Comparison of ENCODE assay signal across 1 cellular context in the genomic region with DNA sequence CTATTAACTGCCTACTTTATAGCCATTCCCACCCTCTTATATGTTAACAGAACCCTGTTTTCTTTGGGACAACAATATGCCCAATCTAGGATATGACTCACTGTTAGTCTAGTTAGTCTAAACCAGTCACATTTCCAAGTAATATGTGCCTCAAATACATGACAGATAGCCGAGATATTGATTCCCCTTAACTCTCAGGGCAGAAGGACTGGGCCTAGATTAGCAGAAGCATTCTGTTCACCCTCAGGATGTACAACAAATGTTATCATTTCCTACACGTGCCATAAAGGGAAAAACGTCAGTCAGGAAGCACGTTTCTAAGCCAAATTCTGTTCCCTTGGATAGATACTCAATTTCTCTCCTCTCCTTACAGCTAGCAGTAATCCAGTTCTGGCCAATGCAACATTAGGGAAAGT.
TF ChIP-seq lines count a peak whose summit lies in the region.

No MANE protein-coding gene starts in this region.

TF ChIP-seq in K562, 482 proteins besides CTCF, POLR2A, EP300 and RAD21 (continued from another document and continues in another):
- TF ChIP-seq, protein P1, sequence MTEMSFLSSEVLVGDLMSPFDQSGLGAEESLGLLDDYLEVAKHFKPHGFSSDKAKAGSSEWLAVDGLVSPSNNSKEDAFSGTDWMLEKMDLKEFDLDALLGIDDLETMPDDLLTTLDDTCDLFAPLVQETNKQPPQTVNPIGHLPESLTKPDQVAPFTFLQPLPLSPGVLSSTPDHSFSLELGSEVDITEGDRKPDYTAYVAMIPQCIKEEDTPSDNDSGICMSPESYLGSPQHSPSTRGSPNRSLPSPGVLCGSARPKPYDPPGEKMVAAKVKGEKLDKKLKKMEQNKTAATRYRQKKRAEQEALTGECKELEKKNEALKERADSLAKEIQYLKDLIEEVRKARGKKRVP (CRISPR knock-in tag; IDR thresholded peaks at IDR 0.05) = no peak
- TF ChIP-seq, protein P2, sequence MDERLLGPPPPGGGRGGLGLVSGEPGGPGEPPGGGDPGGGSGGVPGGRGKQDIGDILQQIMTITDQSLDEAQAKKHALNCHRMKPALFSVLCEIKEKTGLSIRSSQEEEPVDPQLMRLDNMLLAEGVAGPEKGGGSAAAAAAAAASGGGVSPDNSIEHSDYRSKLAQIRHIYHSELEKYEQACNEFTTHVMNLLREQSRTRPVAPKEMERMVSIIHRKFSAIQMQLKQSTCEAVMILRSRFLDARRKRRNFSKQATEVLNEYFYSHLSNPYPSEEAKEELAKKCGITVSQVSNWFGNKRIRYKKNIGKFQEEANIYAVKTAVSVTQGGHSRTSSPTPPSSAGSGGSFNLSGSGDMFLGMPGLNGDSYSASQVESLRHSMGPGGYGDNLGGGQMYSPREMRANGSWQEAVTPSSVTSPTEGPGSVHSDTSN (CRISPR knock-in tag; IDR thresholded peaks at IDR 0.05; ENCODE audit: low read depth) = no peak
- TF ChIP-seq, protein P2 (tag; conservative IDR thresholded peaks at IDR 0.05; ENCODE audit: low read depth) = no peak
- no peak for TF ChIP-seq SRSF7 (optimal IDR thresholded peaks at IDR 0.05; ENCODE audit: low read depth, low read length)
- no peak for TF ChIP-seq YY1 (IDR thresholded peaks at IDR 0.05; ENCODE audit: borderline replicate concordance in 1 of 3, control insufficient read depth in 1 of 3, extremely low read depth in 1 of 3, insufficient read depth in 3 of 3, insufficient read length in 1 of 3, insufficient replicate concordance in 2 of 3, low read depth in 1 of 3, low read length in 2 of 3)
- no peak for TF ChIP-seq ZNF79 (CRISPR knock-in tag; IDR thresholded peaks at IDR 0.05; ENCODE audit: low read depth)
- TF ChIP-seq RUNX1 (IDR thresholded peaks at IDR 0.05; ENCODE audit: low read depth) = no peak
- no peak for TF ChIP-seq SIX5 (IDR thresholded peaks at IDR 0.05; ENCODE audit: borderline replicate concordance in 1 of 2, insufficient read depth in 1 of 2, low read depth in 1 of 2, low read length in 2 of 2)
- TF ChIP-seq, protein P3, sequence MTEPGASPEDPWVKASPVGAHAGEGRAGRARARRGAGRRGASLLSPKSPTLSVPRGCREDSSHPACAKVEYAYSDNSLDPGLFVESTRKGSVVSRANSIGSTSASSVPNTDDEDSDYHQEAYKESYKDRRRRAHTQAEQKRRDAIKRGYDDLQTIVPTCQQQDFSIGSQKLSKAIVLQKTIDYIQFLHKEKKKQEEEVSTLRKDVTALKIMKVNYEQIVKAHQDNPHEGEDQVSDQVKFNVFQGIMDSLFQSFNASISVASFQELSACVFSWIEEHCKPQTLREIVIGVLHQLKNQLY (CRISPR knock-in tag; conservative IDR thresholded peaks at IDR 0.05) = no peak
- no peak for TF ChIP-seq ZNF444 (CRISPR knock-in tag; IDR thresholded peaks at IDR 0.05)
- TF ChIP-seq ZNF830 (CRISPR knock-in tag; IDR thresholded peaks at IDR 0.05) = no peak
- TF ChIP-seq, protein P4, sequence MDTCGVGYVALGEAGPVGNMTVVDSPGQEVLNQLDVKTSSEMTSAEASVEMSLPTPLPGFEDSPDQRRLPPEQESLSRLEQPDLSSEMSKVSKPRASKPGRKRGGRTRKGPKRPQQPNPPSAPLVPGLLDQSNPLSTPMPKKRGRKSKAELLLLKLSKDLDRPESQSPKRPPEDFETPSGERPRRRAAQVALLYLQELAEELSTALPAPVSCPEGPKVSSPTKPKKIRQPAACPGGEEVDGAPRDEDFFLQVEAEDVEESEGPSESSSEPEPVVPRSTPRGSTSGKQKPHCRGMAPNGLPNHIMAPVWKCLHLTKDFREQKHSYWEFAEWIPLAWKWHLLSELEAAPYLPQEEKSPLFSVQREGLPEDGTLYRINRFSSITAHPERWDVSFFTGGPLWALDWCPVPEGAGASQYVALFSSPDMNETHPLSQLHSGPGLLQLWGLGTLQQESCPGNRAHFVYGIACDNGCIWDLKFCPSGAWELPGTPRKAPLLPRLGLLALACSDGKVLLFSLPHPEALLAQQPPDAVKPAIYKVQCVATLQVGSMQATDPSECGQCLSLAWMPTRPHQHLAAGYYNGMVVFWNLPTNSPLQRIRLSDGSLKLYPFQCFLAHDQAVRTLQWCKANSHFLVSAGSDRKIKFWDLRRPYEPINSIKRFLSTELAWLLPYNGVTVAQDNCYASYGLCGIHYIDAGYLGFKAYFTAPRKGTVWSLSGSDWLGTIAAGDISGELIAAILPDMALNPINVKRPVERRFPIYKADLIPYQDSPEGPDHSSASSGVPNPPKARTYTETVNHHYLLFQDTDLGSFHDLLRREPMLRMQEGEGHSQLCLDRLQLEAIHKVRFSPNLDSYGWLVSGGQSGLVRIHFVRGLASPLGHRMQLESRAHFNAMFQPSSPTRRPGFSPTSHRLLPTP (IDR thresholded peaks at IDR 0.05; ENCODE audit: borderline replicate concordance, extremely low read depth, insufficient read length) = no peak
- TF ChIP-seq SRSF3 (IDR thresholded peaks at IDR 0.05; ENCODE audit: insufficient read depth, low read length) = no peak
- peak in 1 of 2 experiments; percentile 78; a peak in 1 of 4 replicates for TF ChIP-seq ARNT (IDR thresholded peaks at IDR 0.05)
- no peak for TF ChIP-seq POU5F1 (IDR thresholded peaks at IDR 0.05; ENCODE audit: borderline replicate concordance, low read depth, low read length, partially characterized antibody)
- TF ChIP-seq RBM15 (IDR thresholded peaks at IDR 0.05; ENCODE audit: insufficient read depth, low read length) = no peak
- TF ChIP-seq POLR2B (IDR thresholded peaks at IDR 0.05; ENCODE audit: low read depth, partially characterized antibody) = no peak
- TF ChIP-seq, protein P5, sequence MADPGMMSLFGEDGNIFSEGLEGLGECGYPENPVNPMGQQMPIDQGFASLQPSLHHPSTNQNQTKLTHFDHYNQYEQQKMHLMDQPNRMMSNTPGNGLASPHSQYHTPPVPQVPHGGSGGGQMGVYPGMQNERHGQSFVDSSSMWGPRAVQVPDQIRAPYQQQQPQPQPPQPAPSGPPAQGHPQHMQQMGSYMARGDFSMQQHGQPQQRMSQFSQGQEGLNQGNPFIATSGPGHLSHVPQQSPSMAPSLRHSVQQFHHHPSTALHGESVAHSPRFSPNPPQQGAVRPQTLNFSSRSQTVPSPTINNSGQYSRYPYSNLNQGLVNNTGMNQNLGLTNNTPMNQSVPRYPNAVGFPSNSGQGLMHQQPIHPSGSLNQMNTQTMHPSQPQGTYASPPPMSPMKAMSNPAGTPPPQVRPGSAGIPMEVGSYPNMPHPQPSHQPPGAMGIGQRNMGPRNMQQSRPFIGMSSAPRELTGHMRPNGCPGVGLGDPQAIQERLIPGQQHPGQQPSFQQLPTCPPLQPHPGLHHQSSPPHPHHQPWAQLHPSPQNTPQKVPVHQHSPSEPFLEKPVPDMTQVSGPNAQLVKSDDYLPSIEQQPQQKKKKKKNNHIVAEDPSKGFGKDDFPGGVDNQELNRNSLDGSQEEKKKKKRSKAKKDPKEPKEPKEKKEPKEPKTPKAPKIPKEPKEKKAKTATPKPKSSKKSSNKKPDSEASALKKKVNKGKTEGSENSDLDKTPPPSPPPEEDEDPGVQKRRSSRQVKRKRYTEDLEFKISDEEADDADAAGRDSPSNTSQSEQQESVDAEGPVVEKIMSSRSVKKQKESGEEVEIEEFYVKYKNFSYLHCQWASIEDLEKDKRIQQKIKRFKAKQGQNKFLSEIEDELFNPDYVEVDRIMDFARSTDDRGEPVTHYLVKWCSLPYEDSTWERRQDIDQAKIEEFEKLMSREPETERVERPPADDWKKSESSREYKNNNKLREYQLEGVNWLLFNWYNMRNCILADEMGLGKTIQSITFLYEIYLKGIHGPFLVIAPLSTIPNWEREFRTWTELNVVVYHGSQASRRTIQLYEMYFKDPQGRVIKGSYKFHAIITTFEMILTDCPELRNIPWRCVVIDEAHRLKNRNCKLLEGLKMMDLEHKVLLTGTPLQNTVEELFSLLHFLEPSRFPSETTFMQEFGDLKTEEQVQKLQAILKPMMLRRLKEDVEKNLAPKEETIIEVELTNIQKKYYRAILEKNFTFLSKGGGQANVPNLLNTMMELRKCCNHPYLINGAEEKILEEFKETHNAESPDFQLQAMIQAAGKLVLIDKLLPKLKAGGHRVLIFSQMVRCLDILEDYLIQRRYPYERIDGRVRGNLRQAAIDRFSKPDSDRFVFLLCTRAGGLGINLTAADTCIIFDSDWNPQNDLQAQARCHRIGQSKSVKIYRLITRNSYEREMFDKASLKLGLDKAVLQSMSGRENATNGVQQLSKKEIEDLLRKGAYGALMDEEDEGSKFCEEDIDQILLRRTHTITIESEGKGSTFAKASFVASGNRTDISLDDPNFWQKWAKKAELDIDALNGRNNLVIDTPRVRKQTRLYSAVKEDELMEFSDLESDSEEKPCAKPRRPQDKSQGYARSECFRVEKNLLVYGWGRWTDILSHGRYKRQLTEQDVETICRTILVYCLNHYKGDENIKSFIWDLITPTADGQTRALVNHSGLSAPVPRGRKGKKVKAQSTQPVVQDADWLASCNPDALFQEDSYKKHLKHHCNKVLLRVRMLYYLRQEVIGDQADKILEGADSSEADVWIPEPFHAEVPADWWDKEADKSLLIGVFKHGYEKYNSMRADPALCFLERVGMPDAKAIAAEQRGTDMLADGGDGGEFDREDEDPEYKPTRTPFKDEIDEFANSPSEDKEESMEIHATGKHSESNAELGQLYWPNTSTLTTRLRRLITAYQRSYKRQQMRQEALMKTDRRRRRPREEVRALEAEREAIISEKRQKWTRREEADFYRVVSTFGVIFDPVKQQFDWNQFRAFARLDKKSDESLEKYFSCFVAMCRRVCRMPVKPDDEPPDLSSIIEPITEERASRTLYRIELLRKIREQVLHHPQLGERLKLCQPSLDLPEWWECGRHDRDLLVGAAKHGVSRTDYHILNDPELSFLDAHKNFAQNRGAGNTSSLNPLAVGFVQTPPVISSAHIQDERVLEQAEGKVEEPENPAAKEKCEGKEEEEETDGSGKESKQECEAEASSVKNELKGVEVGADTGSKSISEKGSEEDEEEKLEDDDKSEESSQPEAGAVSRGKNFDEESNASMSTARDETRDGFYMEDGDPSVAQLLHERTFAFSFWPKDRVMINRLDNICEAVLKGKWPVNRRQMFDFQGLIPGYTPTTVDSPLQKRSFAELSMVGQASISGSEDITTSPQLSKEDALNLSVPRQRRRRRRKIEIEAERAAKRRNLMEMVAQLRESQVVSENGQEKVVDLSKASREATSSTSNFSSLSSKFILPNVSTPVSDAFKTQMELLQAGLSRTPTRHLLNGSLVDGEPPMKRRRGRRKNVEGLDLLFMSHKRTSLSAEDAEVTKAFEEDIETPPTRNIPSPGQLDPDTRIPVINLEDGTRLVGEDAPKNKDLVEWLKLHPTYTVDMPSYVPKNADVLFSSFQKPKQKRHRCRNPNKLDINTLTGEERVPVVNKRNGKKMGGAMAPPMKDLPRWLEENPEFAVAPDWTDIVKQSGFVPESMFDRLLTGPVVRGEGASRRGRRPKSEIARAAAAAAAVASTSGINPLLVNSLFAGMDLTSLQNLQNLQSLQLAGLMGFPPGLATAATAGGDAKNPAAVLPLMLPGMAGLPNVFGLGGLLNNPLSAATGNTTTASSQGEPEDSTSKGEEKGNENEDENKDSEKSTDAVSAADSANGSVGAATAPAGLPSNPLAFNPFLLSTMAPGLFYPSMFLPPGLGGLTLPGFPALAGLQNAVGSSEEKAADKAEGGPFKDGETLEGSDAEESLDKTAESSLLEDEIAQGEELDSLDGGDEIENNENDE (IDR thresholded peaks at IDR 0.05; ENCODE audit: low read depth, low read length) = no peak
- TF ChIP-seq L3MBTL2 (IDR thresholded peaks at IDR 0.05) = no peak
- TF ChIP-seq, protein P6, sequence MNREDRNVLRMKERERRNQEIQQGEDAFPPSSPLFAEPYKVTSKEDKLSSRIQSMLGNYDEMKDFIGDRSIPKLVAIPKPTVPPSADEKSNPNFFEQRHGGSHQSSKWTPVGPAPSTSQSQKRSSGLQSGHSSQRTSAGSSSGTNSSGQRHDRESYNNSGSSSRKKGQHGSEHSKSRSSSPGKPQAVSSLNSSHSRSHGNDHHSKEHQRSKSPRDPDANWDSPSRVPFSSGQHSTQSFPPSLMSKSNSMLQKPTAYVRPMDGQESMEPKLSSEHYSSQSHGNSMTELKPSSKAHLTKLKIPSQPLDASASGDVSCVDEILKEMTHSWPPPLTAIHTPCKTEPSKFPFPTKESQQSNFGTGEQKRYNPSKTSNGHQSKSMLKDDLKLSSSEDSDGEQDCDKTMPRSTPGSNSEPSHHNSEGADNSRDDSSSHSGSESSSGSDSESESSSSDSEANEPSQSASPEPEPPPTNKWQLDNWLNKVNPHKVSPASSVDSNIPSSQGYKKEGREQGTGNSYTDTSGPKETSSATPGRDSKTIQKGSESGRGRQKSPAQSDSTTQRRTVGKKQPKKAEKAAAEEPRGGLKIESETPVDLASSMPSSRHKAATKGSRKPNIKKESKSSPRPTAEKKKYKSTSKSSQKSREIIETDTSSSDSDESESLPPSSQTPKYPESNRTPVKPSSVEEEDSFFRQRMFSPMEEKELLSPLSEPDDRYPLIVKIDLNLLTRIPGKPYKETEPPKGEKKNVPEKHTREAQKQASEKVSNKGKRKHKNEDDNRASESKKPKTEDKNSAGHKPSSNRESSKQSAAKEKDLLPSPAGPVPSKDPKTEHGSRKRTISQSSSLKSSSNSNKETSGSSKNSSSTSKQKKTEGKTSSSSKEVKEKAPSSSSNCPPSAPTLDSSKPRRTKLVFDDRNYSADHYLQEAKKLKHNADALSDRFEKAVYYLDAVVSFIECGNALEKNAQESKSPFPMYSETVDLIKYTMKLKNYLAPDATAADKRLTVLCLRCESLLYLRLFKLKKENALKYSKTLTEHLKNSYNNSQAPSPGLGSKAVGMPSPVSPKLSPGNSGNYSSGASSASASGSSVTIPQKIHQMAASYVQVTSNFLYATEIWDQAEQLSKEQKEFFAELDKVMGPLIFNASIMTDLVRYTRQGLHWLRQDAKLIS (CRISPR knock-in tag; IDR thresholded peaks at IDR 0.05) = no peak
